ENCODE assay signal across 8 cellular contexts in the genomic region with DNA sequence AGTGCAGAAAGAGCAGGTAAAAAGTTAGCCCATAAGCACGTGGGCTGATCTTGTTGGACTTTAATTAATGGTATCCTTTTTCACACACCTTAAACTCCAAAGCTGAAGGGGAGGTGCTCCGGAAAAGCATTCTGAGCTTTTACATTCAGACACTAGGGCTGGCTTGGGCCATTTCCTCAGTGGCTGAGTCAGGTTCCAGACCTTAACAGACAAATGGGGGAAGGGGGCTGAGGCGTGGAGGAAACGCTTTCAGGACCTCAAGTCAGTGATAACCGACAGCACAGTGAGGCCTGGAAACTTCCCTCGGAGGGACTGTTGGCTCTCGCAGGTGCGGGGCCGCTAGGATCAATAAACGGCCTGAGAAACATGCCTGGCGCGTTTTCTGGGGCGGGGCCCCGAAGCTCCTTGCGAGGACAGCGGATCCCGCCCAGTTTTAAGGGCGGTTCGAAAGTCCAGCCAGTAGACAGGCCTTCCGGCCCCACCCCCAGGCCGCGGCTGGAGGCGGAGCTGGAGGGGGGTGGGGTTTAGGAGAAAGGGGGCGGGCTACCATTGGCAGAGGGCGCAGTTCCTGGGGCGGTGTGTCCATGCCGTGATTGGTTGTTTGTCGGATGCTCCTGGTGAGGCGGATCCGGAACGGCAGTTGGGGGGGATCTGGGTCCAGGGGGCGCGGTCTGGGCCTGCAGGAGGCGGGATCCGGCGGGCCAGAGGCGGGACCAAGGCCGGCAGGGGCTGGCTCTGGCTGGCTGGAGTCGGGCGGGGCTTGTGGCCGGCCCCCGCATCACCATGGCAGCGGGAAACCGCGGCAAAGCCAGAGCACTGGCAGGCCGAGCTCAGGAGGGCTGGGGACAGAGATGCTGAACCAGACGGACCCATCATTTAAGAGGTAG. TPM values are rescaled to one million over a fixed set of nuclear protein-coding genes. Genes with fewer than 3 reads are reported as not detected.
DNase-seq lines count a peak whose midpoint lies in the region; ATAC-seq, FAIRE-seq and TF ChIP-seq lines count a peak whose summit lies in the region.

No MANE protein-coding gene starts in this region.

- H3K9me1 ChIP-seq in keratinocyte (ENCODE audit: control insufficient read depth, extremely low read depth, insufficient read depth, low read length) = no peaks in the 10 kb centered on the region

- no peaks in the 10 kb centered on the region for H3K79me2 ChIP-seq in keratinocyte (ENCODE audit: control insufficient read depth, insufficient read depth, low read length)

- peak overlapping the region; percentile 81 for H3K27ac ChIP-seq in keratinocyte (ENCODE audit: control insufficient read depth, insufficient read depth, low read length)

- H3K27me3 ChIP-seq in keratinocyte (ENCODE audit: control insufficient read depth, extremely low read depth, insufficient read depth, low read length) = no peaks in the 10 kb centered on the region

- ATAC-seq in GM19043 (IDR thresholded peaks at IDR 0.05; ENCODE audit: low read depth, unreplicated experiment) = peak; percentile 92
- ATAC-seq in HG03354 (IDR thresholded peaks at IDR 0.05; ENCODE audit: poor library complexity, severe bottlenecking, unreplicated experiment) = peak; percentile 89
- peak; percentile 89 to 91 for ATAC-seq in activated CD4-positive, CD25-positive, alpha-beta regulatory T cell treated with anti-CD3 and anti-CD28 coated beads, Interleukin-2, amount 50 U/mL, for 24 hours

- TF ChIP-seq CTCF in keratinocyte (optimal IDR thresholded peaks at IDR 0.05 in 1 of 3, IDR thresholded peaks at IDR 0.05 in 1 of 3, conservative IDR thresholded peaks at IDR 0.05 in 1 of 3; ENCODE audit: extremely low read depth in 1 of 3, insufficient read depth in 2 of 3, low read length in 3 of 3) = peak in 1 of 3 experiments; percentile 14

- peaks cover 17% of the 10 kb centered on the region for H3K4me1 ChIP-seq in keratinocyte (ENCODE audit: control insufficient read depth, extremely low read depth, insufficient read depth, low read length)

- H3K9me3 ChIP-seq in keratinocyte (ENCODE audit: control insufficient read depth, low read depth, low read length) = no peaks in the 10 kb centered on the region

- no peak for FAIRE-seq in keratinocyte (lab: Jason Lieb, UNC)

- H3K4me3 ChIP-seq in keratinocyte (ENCODE audit: control insufficient read depth in 2 of 3, extremely low read depth in 1 of 3, insufficient read depth in 2 of 3, low read depth in 1 of 3, low read length in 3 of 3) = peak overlapping the region; percentile 7 to 77 (median 61)

- dilution Hi-C loops in keratinocyte (cut with MboI; ENCODE audit: extremely low pct_ligation_motif_present, low sequenced_read_pairs) = no loop called here

- peak overlapping the region; percentile 80 for H3K9ac ChIP-seq in keratinocyte (ENCODE audit: control insufficient read depth, extremely low read depth, insufficient read depth, low read length)

- peak overlapping the region; percentile 92 for H2AFZ ChIP-seq in keratinocyte (ENCODE audit: control insufficient read depth, low read length)

- H3K36me3 ChIP-seq in keratinocyte (ENCODE audit: control insufficient read depth in 2 of 2, extremely low read depth in 1 of 2, insufficient read depth in 2 of 2, low read length in 2 of 2) = no peaks in the 10 kb centered on the region

- H3K4me2 ChIP-seq in keratinocyte (ENCODE audit: control insufficient read depth, extremely low read depth, insufficient read depth, low read depth, low read length) = peak overlapping the region; percentile 86

- H4K20me1 ChIP-seq in keratinocyte (ENCODE audit: control insufficient read depth, extremely low read depth, insufficient read depth, low read length) = no peaks in the 10 kb centered on the region

- DNase-seq in AG20443 (ENCODE audit: low spot score) = peak; percentile 97
- DNase-seq in NCI-H446 (lab: John Stamatoyannopoulos, UW) = peak; percentile 99
- DNase-seq in cerebellar nuclear complex (lab: John Stamatoyannopoulos, UW) = peak; percentile 86 to 91
- DNase-seq in keratinocyte (ENCODE audit: low read depth, low spot score) = peak; percentile 81
- peak; percentile 92 to 94 (median 94) for DNase-seq in stimulated activated CD4-positive, alpha-beta T cell treated with anti-CD3 and anti-CD28 coated beads, Interleukin-12 subunit alpha, Interleukin-12 subunit beta, amount 100 ng/mL, for 48 hours (ENCODE audit: low read depth in 2 of 3, low spot score in 1 of 3)

RNA-seq across cellular contexts. Expression of a gene that starts 8.0 kb away (rescaled TPM):
- polyA plus RNA-seq in keratinocyte = 2.9 to 5.5 TPM (median 3.5 TPM) in 3 replicates
- 4.3 TPM for polyA plus RNA-seq in keratinocyte (2011; ENCODE audit: low read depth)
- polyA plus RNA-seq in keratinocyte (2011; cell fraction: cytosol; rRNA removed) = 3.1 and 3.3 TPM in 2 replicates
- 3.0 and 4.4 TPM in 2 replicates for polyA plus RNA-seq in keratinocyte (2011; cell fraction: nucleus; rRNA removed)
- 2.7 and 7.3 TPM in 2 replicates for polyA plus RNA-seq in keratinocyte (2012; ENCODE audit: low replicate concordance)
- 0.58 to 4.4 TPM (median 0.89 TPM) in 3 replicates for polyA minus RNA-seq in keratinocyte
- polyA minus RNA-seq in keratinocyte (2011; cell fraction: cytosol; rRNA and poly(A)+ RNA removed) = not detected
- polyA minus RNA-seq in keratinocyte (2011; cell fraction: nucleus; rRNA and poly(A)+ RNA removed) = 0.53 TPM in 1 of 2 replicates, not detected in the other

RNA-seq across cellular contexts. Expression of a gene that starts 10.4 kb away (rescaled TPM):
- polyA plus RNA-seq in keratinocyte = 5.9 to 13.2 TPM (median 7.8 TPM) in 3 replicates
- polyA plus RNA-seq in keratinocyte (2011; ENCODE audit: low read depth) = 20.1 TPM
- polyA plus RNA-seq in keratinocyte (2011; cell fraction: cytosol; rRNA removed) = 11.0 and 15.2 TPM in 2 replicates
- 11.4 and 12.8 TPM in 2 replicates for polyA plus RNA-seq in keratinocyte (2011; cell fraction: nucleus; rRNA removed)
- 4.3 and 6.6 TPM in 2 replicates for polyA plus RNA-seq in keratinocyte (2012; ENCODE audit: low replicate concordance)
- 3.8 to 17.6 TPM (median 10.7 TPM) in 3 replicates for polyA minus RNA-seq in keratinocyte
- polyA minus RNA-seq in keratinocyte (2011; cell fraction: cytosol; rRNA and poly(A)+ RNA removed) = 14.0 TPM
- polyA minus RNA-seq in keratinocyte (2011; cell fraction: nucleus; rRNA and poly(A)+ RNA removed) = 13.1 and 24.3 TPM in 2 replicates

RNA-seq across cellular contexts. Expression of a gene that starts 14.2 kb away (rescaled TPM):
- polyA plus RNA-seq in keratinocyte = 0.08 to 0.98 TPM (median 0.22 TPM) in 3 replicates
- not detected for polyA plus RNA-seq in keratinocyte (2011; ENCODE audit: low read depth)
- 0.55 TPM in 1 of 2 replicates, not detected in the other for polyA plus RNA-seq in keratinocyte (2011; cell fraction: cytosol; rRNA removed)
- polyA plus RNA-seq in keratinocyte (2011; cell fraction: nucleus; rRNA removed) = 0.28 and 0.40 TPM in 2 replicates
- polyA plus RNA-seq in keratinocyte (2012; ENCODE audit: low replicate concordance) = 0.48 and 1.2 TPM in 2 replicates
- 0.63 TPM in 1 of 3 replicates, not detected in the others for polyA minus RNA-seq in keratinocyte
- not detected for polyA minus RNA-seq in keratinocyte (2011; cell fraction: cytosol; rRNA and poly(A)+ RNA removed)
- not detected in 2 replicates for polyA minus RNA-seq in keratinocyte (2011; cell fraction: nucleus; rRNA and poly(A)+ RNA removed)

RNA-seq across cellular contexts. Expression of a gene that starts 15.2 kb away (rescaled TPM):
- 7.4 to 47.9 TPM (median 11.0 TPM) in 3 replicates for polyA plus RNA-seq in keratinocyte
- 264 TPM for polyA plus RNA-seq in keratinocyte (2011; ENCODE audit: low read depth)
- 61.4 and 90.5 TPM in 2 replicates for polyA plus RNA-seq in keratinocyte (2011; cell fraction: cytosol; rRNA removed)
- polyA plus RNA-seq in keratinocyte (2011; cell fraction: nucleus; rRNA removed) = 56.5 and 64.7 TPM in 2 replicates
- polyA plus RNA-seq in keratinocyte (2012; ENCODE audit: low replicate concordance) = 11.6 and 2,032 TPM in 2 replicates
- 2.3 to 18.6 TPM (median 15.9 TPM) in 3 replicates for polyA minus RNA-seq in keratinocyte
- 9.0 TPM for polyA minus RNA-seq in keratinocyte (2011; cell fraction: cytosol; rRNA and poly(A)+ RNA removed)
- 18.0 and 22.3 TPM in 2 replicates for polyA minus RNA-seq in keratinocyte (2011; cell fraction: nucleus; rRNA and poly(A)+ RNA removed)

RNA-seq across cellular contexts. Expression of a gene that starts 47.4 kb away (rescaled TPM):
- polyA plus RNA-seq in keratinocyte = 33.0 to 63.8 TPM (median 58.9 TPM) in 3 replicates
- polyA plus RNA-seq in keratinocyte (2011; ENCODE audit: low read depth) = 10.7 TPM
- 47.9 and 77.0 TPM in 2 replicates for polyA plus RNA-seq in keratinocyte (2011; cell fraction: cytosol; rRNA removed)
- polyA plus RNA-seq in keratinocyte (2011; cell fraction: nucleus; rRNA removed) = 18.0 and 18.4 TPM in 2 replicates
- 32.5 and 39.3 TPM in 2 replicates for polyA plus RNA-seq in keratinocyte (2012; ENCODE audit: low replicate concordance)
- 22.4 to 29.5 TPM (median 24.0 TPM) in 3 replicates for polyA minus RNA-seq in keratinocyte
- 5.4 TPM for polyA minus RNA-seq in keratinocyte (2011; cell fraction: cytosol; rRNA and poly(A)+ RNA removed)
- polyA minus RNA-seq in keratinocyte (2011; cell fraction: nucleus; rRNA and poly(A)+ RNA removed) = 3.4 and 9.5 TPM in 2 replicates

Comparison
In these comparisons a context has a peak if more than half of its experiments do, and no peak if none do; other contexts are left out.
1. Peak in every context shown above with its lines: DNase-seq, ATAC-seq, H3K4me3 ChIP-seq and H3K27ac ChIP-seq.